In the genomic region with DNA sequence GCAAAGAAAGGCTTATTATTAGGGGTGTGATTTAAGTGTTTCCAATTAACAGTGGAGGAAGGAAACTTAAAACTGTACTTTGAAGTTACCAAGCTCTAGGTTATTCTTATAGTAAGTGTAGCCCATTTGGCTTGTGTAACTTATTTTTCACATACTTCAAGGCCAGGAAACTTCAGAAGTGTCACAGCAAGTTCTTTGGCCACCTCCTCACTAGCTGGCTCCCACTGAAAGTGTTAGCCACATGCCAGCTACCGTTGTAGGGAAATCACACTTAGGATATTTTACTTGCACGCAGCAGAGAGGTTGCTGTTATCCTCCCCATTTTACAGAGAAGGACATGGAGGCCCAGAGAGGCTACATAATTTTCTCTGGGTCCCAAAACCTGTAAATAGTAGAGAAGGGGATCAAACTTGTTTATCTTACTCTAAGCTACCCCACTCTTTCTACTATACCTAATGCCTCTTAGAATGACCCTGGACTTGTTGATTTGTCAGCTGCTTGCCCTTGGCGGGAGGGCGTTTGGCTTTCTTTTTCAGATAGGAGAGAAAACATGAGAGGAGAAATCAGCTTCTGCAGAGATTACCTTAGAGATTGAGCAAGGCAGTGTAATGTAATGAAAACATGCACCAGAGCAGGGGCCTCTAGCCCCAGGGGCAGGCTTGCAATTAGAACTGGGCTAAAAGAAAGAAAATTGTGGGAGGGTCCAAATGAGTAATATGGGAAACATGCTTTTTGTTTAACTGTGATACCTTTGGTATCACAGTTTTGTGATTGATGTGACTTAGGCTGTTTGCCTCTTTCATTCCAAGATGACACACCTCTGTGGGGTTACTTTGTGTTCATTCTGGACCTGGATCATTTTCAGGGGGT, we compare ENCODE assay signal across 16 cellular contexts.
A peak's percentile ranks its signal among the peaks of the same experiment; 100 is the strongest.
DNase-seq lines count a peak whose midpoint lies in the region; ATAC-seq and TF ChIP-seq lines count a peak whose summit lies in the region.
"Had no signal": no experiment of that assay in that cellular context is flagged by ENCODE, and none has a peak within 500 bp of the region (broad histone marks: within the 10 kb centered on the region; RNA-seq: fewer than 3 reads in every experiment).

No MANE protein-coding gene starts in this region.

- H3K27ac ChIP-seq in GM23338 (ENCODE audit: low read depth) (peak overlapping the region; percentile 82), left ventricle myocardium inferior (replicated peaks) (peak overlapping the region; percentile 11), lower lobe of right lung (no peak overlapping the region)
- H3K27ac ChIP-seq in CD8-positive, alpha-beta memory T cell (ENCODE audit: low read depth, low read length) = no peak overlapping the region

- peaks cover 100% of the 10 kb centered on the region for H3K79me2 ChIP-seq in GM23338 (replicated peaks; ENCODE audit: insufficient read depth)

- H3F3A ChIP-seq in GM23338 (replicated peaks; ENCODE audit: low read depth) = no peaks in the 10 kb centered on the region

- H3K9me2 ChIP-seq in GM23338 (ENCODE audit: insufficient read depth) = no peaks in the 10 kb centered on the region

- H3K9me3 Mint-ChIP-seq in GM23338 (no peaks in the 10 kb centered on the region), WTC11 (no peaks in the 10 kb centered on the region), progenitor cell of endocrine pancreas (ENCODE audit: low read depth) (no peaks in the 10 kb centered on the region)
- peaks cover 0 to 11% (median 2%) of the 10 kb centered on the region in 5 donors for H3K9me3 Mint-ChIP-seq in CD8-positive, alpha-beta memory T cell
- H3K9me3 Mint-ChIP-seq: activated B cell treated with CpG ODN at 0.5 μM for 24 hours had no signal

- DNase-seq in GM23338 (ENCODE audit: low spot score) = no peak
- DNase-seq in WTC11 (ENCODE audit: low spot score) = no peak
- DNase-seq in left ventricle myocardium inferior = no peak
- DNase-seq in progenitor cell of endocrine pancreas (ENCODE audit: low spot score, unreplicated experiment) = no peak
- DNase-seq in dermis blood vessel endothelial cell = no peak
- DNase-seq in CD8-positive, alpha-beta memory T cell = no peak
- no peak for DNase-seq in pons (ENCODE audit: low spot score)
- no peak for DNase-seq in lower lobe of right lung
- DNase-seq: activated B cell treated with CpG ODN at 0.5 μM for 24 hours; activated naive CD4-positive, alpha-beta T cell treated with Interleukin-2 at 50 U/mL for 16 hours; KG1; NCI-H1436 treated with DMSO at 0.1 percent for 48 hours; NCI-H446; SW 1271 had no signal

- H3K27ac Mint-ChIP-seq in GM23338 = peak overlapping the region; percentile 90
- H3K27ac Mint-ChIP-seq in WTC11 = peak overlapping the region; percentile 76
- H3K27ac Mint-ChIP-seq in progenitor cell of endocrine pancreas = peak overlapping the region; percentile 89
- H3K27ac Mint-ChIP-seq in CD8-positive, alpha-beta memory T cell = no peak overlapping the region
- H3K27ac Mint-ChIP-seq: activated B cell treated with CpG ODN at 0.5 μM for 24 hours had no signal

- peaks cover 19% of the 10 kb centered on the region for H4K20me1 ChIP-seq in GM23338 (replicated peaks; ENCODE audit: insufficient read depth)

- TF ChIP-seq CTCF in GM23338 (conservative IDR thresholded peaks at IDR 0.05; ENCODE audit: low read depth in 2 of 2) (no peak), WTC11 (IDR thresholded peaks at IDR 0.05) (no peak), left ventricle myocardium inferior (IDR thresholded peaks at IDR 0.05; ENCODE audit: borderline replicate concordance) (no peak), progenitor cell of endocrine pancreas (IDR thresholded peaks at IDR 0.05; ENCODE audit: unreplicated experiment) (no peak), lower lobe of right lung (IDR thresholded peaks at IDR 0.05) (no peak)

- H3K36me3 Mint-ChIP-seq in GM23338 (ENCODE audit: low read depth) (no peaks in the 10 kb centered on the region; the same call in 1 of the 3 replicates), WTC11 (no peaks in the 10 kb centered on the region), progenitor cell of endocrine pancreas (ENCODE audit: insufficient read depth) (peaks cover 11% of the 10 kb centered on the region)
- H3K36me3 Mint-ChIP-seq in CD8-positive, alpha-beta memory T cell = no peaks in the 10 kb centered on the region

- no peak overlapping the region; the same call in 2 of the 3 replicates for H3K4me3 Mint-ChIP-seq in GM23338
- H3K4me3 Mint-ChIP-seq in WTC11 = no peak overlapping the region
- peak overlapping the region; percentile 10 for H3K4me3 Mint-ChIP-seq in progenitor cell of endocrine pancreas (ENCODE audit: low read depth)
- no peak overlapping the region for H3K4me3 Mint-ChIP-seq in CD8-positive, alpha-beta memory T cell
- H3K4me3 Mint-ChIP-seq: activated B cell treated with CpG ODN at 0.5 μM for 24 hours; central memory CD8-positive, alpha-beta T cell had no signal

- no peak overlapping the region for H2AFZ ChIP-seq in GM23338

- CTCF ChIA-PET in WTC11 (lab: Charles Lee) = interaction anchor here (1.0 to 2.7 kb wide), 3 partner anchors 11 to 25 kb away, joined by 3 to 14 read pairs (median 8); no protein-coding TSS in a partner anchor
- CTCF ChIA-PET in CD8-positive, alpha-beta memory T cell (lab: Charles Lee) = interaction anchor here (1.1 kb wide), 1 partner anchor 10 kb away, joined by 3 read pairs; no protein-coding TSS in a partner anchor

- POLR2A ChIA-PET in WTC11 (lab: Charles Lee) = interaction anchor here (0.7 kb wide), 1 partner anchor 1197 kb away, joined by 4 read pairs; no protein-coding TSS in a partner anchor
- POLR2A ChIA-PET in CD8-positive, alpha-beta memory T cell (lab: Charles Lee) = no interaction called here

- H3K4me2 ChIP-seq in GM23338 = peak overlapping the region; percentile 7

- no peaks in the 10 kb centered on the region for H3K36me3 ChIP-seq in GM23338 (ENCODE audit: insufficient read depth)
- H3K36me3 ChIP-seq in left ventricle myocardium inferior = no peaks in the 10 kb centered on the region
- H3K36me3 ChIP-seq in CD8-positive, alpha-beta memory T cell (ENCODE audit: insufficient read depth, low read length) = no peaks in the 10 kb centered on the region
- H3K36me3 ChIP-seq in lower lobe of right lung = no peaks in the 10 kb centered on the region
- H3K36me3 ChIP-seq: HAP-1 had no signal

- peaks cover 21% of the 10 kb centered on the region for H3K27me3 Mint-ChIP-seq in GM23338 (ENCODE audit: insufficient read depth, low read depth, poor library complexity)
- H3K27me3 Mint-ChIP-seq in WTC11 (ENCODE audit: low read depth) = no peaks in the 10 kb centered on the region
- no peaks in the 10 kb centered on the region for H3K27me3 Mint-ChIP-seq in progenitor cell of endocrine pancreas
- no peaks in the 10 kb centered on the region for H3K27me3 Mint-ChIP-seq in CD8-positive, alpha-beta memory T cell
- H3K27me3 Mint-ChIP-seq: central memory CD8-positive, alpha-beta T cell had no signal

- no peaks in the 10 kb centered on the region for H3K27me3 ChIP-seq in GM23338 (ENCODE audit: insufficient read depth)
- no peaks in the 10 kb centered on the region for H3K27me3 ChIP-seq in left ventricle myocardium inferior (ENCODE audit: low read depth)
- no peaks in the 10 kb centered on the region for H3K27me3 ChIP-seq in CD8-positive, alpha-beta memory T cell (ENCODE audit: insufficient read depth, low read length, poor library complexity, severe bottlenecking)
- H3K27me3 ChIP-seq in lower lobe of right lung (ENCODE audit: low read depth) = no peaks in the 10 kb centered on the region

- no peak for ATAC-seq in GM23338
- no peak for ATAC-seq in WTC11
- no peak for ATAC-seq in lower lobe of right lung

- intact Hi-C loops in left ventricle myocardium inferior (cut with micrococcal nuclease) (no loop called here), lower lobe of right lung (cut with DNase I) (no loop called here)

- H3K9me3 ChIP-seq in left ventricle myocardium inferior (replicated peaks) (no peaks in the 10 kb centered on the region), lower lobe of right lung (no peaks in the 10 kb centered on the region)
- no peaks in the 10 kb centered on the region for H3K9me3 ChIP-seq in CD8-positive, alpha-beta memory T cell (ENCODE audit: low read length)
- H3K9me3 ChIP-seq: HAP-1 had no signal

- H3K4me1 Mint-ChIP-seq in GM23338 (peaks cover 68% of the 10 kb centered on the region), WTC11 (peaks cover 79% of the 10 kb centered on the region), progenitor cell of endocrine pancreas (ENCODE audit: low read depth) (peaks cover 46% of the 10 kb centered on the region)
- peaks cover 0 to 2% (median 0%) of the 10 kb centered on the region in 3 donors for H3K4me1 Mint-ChIP-seq in CD8-positive, alpha-beta memory T cell

- H3K4me1 ChIP-seq in GM23338 (ENCODE audit: insufficient read depth) = peaks cover 83% of the 10 kb centered on the region
- H3K4me1 ChIP-seq in left ventricle myocardium inferior = peaks cover 67% of the 10 kb centered on the region
- no peaks in the 10 kb centered on the region for H3K4me1 ChIP-seq in CD8-positive, alpha-beta memory T cell (ENCODE audit: insufficient read depth, low read length)
- H3K4me1 ChIP-seq in lower lobe of right lung = peaks cover 35% of the 10 kb centered on the region

- H3K4me3 ChIP-seq in GM23338 (no peak overlapping the region), left ventricle myocardium inferior (no peak overlapping the region), lower lobe of right lung (no peak overlapping the region)
- H3K4me3 ChIP-seq in CD8-positive, alpha-beta memory T cell (ENCODE audit: low read length) = no peak overlapping the region
- H3K4me3 ChIP-seq: HAP-1 had no signal

TF ChIP-seq in WTC11, 78 proteins besides CTCF, POLR2A, EP300 and RAD21 (continues in another document):
- TF ChIP-seq, protein P1, sequence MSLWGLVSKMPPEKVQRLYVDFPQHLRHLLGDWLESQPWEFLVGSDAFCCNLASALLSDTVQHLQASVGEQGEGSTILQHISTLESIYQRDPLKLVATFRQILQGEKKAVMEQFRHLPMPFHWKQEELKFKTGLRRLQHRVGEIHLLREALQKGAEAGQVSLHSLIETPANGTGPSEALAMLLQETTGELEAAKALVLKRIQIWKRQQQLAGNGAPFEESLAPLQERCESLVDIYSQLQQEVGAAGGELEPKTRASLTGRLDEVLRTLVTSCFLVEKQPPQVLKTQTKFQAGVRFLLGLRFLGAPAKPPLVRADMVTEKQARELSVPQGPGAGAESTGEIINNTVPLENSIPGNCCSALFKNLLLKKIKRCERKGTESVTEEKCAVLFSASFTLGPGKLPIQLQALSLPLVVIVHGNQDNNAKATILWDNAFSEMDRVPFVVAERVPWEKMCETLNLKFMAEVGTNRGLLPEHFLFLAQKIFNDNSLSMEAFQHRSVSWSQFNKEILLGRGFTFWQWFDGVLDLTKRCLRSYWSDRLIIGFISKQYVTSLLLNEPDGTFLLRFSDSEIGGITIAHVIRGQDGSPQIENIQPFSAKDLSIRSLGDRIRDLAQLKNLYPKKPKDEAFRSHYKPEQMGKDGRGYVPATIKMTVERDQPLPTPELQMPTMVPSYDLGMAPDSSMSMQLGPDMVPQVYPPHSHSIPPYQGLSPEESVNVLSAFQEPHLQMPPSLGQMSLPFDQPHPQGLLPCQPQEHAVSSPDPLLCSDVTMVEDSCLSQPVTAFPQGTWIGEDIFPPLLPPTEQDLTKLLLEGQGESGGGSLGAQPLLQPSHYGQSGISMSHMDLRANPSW (CRISPR knock-in tag; conservative IDR thresholded peaks at IDR 0.05; ENCODE audit: low read depth) = no peak

Comparison
In these comparisons a context has a peak if more than half of its experiments do, and no peak if none do; other contexts are left out.
1. H3K27ac ChIP-seq: peak in GM23338 (single experiment) and left ventricle myocardium inferior (single experiment); none in CD8-positive, alpha-beta memory T cell (single experiment) and lower lobe of right lung (single experiment).
2. H3K27ac Mint-ChIP-seq: peak in GM23338 (single experiment), WTC11 (single experiment) and progenitor cell of endocrine pancreas (single experiment); none in CD8-positive, alpha-beta memory T cell (0 of 8).